31 cellular contexts compared by ENCODE assay signal in genomic region chr4:4362991-4363697, GRCh38. TPM values are rescaled to one million over a fixed set of nuclear protein-coding genes. Genes with fewer than 3 reads are reported as not detected.
A peak's percentile ranks its signal among the peaks of the same experiment; 100 is the strongest.
DNase-seq lines count a peak whose midpoint lies in the region; TF ChIP-seq lines count a peak whose summit lies in the region.
"Had no signal": no experiment of that assay in that cellular context is flagged by ENCODE, and none has a peak within 500 bp of the region (broad histone marks: within the 10 kb centered on the region; RNA-seq: fewer than 3 reads in every experiment).

No MANE protein-coding gene starts in this region.

- TF ChIP-seq CTCF in AG10803 (conservative IDR thresholded peaks at IDR 0.05; ENCODE audit: low read length) (no peak), astrocyte of the spinal cord (IDR thresholded peaks at IDR 0.05; ENCODE audit: low read depth, low read length) (no peak), neural progenitor cell (IDR thresholded peaks at IDR 0.05) (no peak), endodermal cell (conservative IDR thresholded peaks at IDR 0.05) (no peak)

- no peaks in the 10 kb centered on the region for H4K20me1 ChIP-seq in neural progenitor cell (ENCODE audit: low read depth)

- WGBS in endodermal cell (ENCODE audit: insufficient coverage in 1 of 2, insufficient read length in 1 of 2), 2 experiments = 74 to 81% methylated on average over 8 to 16 of the region's 16 CpGs

- H3K4me3 ChIP-seq in AG10803 (ENCODE audit: low read length) (no peak overlapping the region), H7 (ENCODE audit: insufficient read depth, low read depth, low read length) (no peak overlapping the region), astrocyte of the spinal cord (ENCODE audit: low read depth, low read length) (no peak overlapping the region), neural progenitor cell (no peak overlapping the region), endodermal cell (ENCODE audit: low read length) (no peak overlapping the region)
- H3K4me3 ChIP-seq: A549, tibial artery had no signal

- H3K79me2 ChIP-seq in neural progenitor cell (ENCODE audit: low read depth) = no peaks in the 10 kb centered on the region

- H3K4me1 Mint-ChIP-seq in neural progenitor cell (peaks cover 31% of the 10 kb centered on the region), endodermal cell (peaks cover 15% of the 10 kb centered on the region)
- H3K4me1 Mint-ChIP-seq: activated CD4-positive, alpha-beta memory T cell treated with anti-CD3 and anti-CD28 coated beads, Interleukin-2, amount 10 ng/mL, durations not matched to agents 7 days and 5 days; activated naive CD4-positive, alpha-beta T cell treated with anti-CD3 and anti-CD28 coated beads, Interleukin-2, amount 50 U/mL, for 24 hours; activated T-helper 17 cell treated with anti-CD3 and anti-CD28 coated beads, Interleukin-2, amount 50 U/mL, for 72 hours had no signal

- H3K9me3 ChIP-seq in neural progenitor cell (ENCODE audit: low read depth) (no peaks in the 10 kb centered on the region), endodermal cell (ENCODE audit: control insufficient read depth, low read length) (peaks cover 10% of the 10 kb centered on the region)
- H3K9me3 ChIP-seq: A549, tibial artery had no signal

- H3K36me3 Mint-ChIP-seq in neural progenitor cell (no peaks in the 10 kb centered on the region), endodermal cell (ENCODE audit: low read depth) (no peaks in the 10 kb centered on the region)
- H3K36me3 Mint-ChIP-seq: activated naive CD4-positive, alpha-beta T cell treated with anti-CD3 and anti-CD28 coated beads, Interleukin-2, amount 50 U/mL, for 24 hours had no signal

- no peak overlapping the region for H3K4me2 ChIP-seq in neural progenitor cell
- H3K4me2 ChIP-seq: A549 had no signal

- H3K9ac ChIP-seq in neural progenitor cell (no peak overlapping the region), endodermal cell (ENCODE audit: extremely low read depth, low read length, poor library complexity, severe bottlenecking) (no peak overlapping the region)

- no peaks in the 10 kb centered on the region for H3K27me3 ChIP-seq in H7 (ENCODE audit: control insufficient read depth, insufficient read depth, low read length)
- no peaks in the 10 kb centered on the region for H3K27me3 ChIP-seq in neural progenitor cell
- H3K27me3 ChIP-seq in endodermal cell (ENCODE audit: control insufficient read depth, insufficient read depth, low read length, poor library complexity, severe bottlenecking) = no peaks in the 10 kb centered on the region

- no peak overlapping the region for H3K27ac ChIP-seq in neural progenitor cell
- H3K27ac ChIP-seq in endodermal cell (ENCODE audit: low read depth, low read length) = no peak overlapping the region
- H3K27ac ChIP-seq: A549, tibial artery had no signal

- H3K4me3 Mint-ChIP-seq in neural progenitor cell = peak overlapping the region; percentile 54
- no peak overlapping the region for H3K4me3 Mint-ChIP-seq in endodermal cell
- H3K4me3 Mint-ChIP-seq: activated CD4-positive, alpha-beta memory T cell treated with anti-CD3 and anti-CD28 coated beads, Interleukin-2, amount 10 ng/mL, durations not matched to agents 7 days and 5 days; activated naive CD4-positive, alpha-beta T cell treated with anti-CD3 and anti-CD28 coated beads, Interleukin-2, amount 50 U/mL, for 24 hours; activated T-helper 17 cell treated with anti-CD3 and anti-CD28 coated beads, Interleukin-2, amount 50 U/mL, for 72 hours; naive thymus-derived CD4-positive, alpha-beta T cell; stimulated activated naive CD8-positive, alpha-beta T cell treated with anti-CD3 and anti-CD28 coated beads, Interleukin-15, Interleukin-2, amounts not matched to agents 100 ng/mL and 50 ng/mL, for 24 hours had no signal

- H3K27me3 Mint-ChIP-seq in neural progenitor cell (ENCODE audit: insufficient read depth, low read depth) (peaks cover 30% of the 10 kb centered on the region), endodermal cell (ENCODE audit: insufficient read depth) (peaks cover 13% of the 10 kb centered on the region)
- H3K27me3 Mint-ChIP-seq: activated CD4-positive, alpha-beta memory T cell treated with anti-CD3 and anti-CD28 coated beads, Interleukin-2, amount 10 ng/mL, durations not matched to agents 7 days and 5 days; stimulated activated naive CD8-positive, alpha-beta T cell treated with anti-CD3 and anti-CD28 coated beads, Interleukin-15, Interleukin-2, amounts not matched to agents 100 ng/mL and 50 ng/mL, for 24 hours had no signal

- DNase-seq in AG10803 (ENCODE audit: low read depth) (peak; percentile 52), H7 (peak; percentile 47), astrocyte of the spinal cord (ENCODE audit: low read depth, low spot score) (peak; percentile 2), neural progenitor cell (ENCODE audit: low spot score) (no peak), HPDE6-E6E7 (ENCODE audit: extremely low spot score) (no peak), hepatic stellate cell (ENCODE audit: low spot score) (no peak), mucosa of gallbladder (ENCODE audit: low spot score) (no peak), endodermal cell (no peak)
- DNase-seq: activated CD4-positive, alpha-beta memory T cell treated with anti-CD3 and anti-CD28 coated beads, Interleukin-2, amount 10 ng/mL, durations not matched to agents 7 days and 5 days; activated CD4-positive, alpha-beta T cell treated with anti-CD3 and anti-CD28 coated beads for 1 hour; activated CD8-positive, alpha-beta memory T cell treated with anti-CD3 and anti-CD28 coated beads, Interleukin-2, amount 50 U/mL, for 48 hours; anterior cingulate cortex; C1 segment of cervical spinal cord; central memory CD4-positive, alpha-beta T cell; dermis blood vessel endothelial cell; DMS79 treated with DMSO at 0.1 percent for 48 hours; IMR-90; mesendoderm; naive thymus-derived CD4-positive, alpha-beta T cell; NCI-H2029; NCI-H2227 treated with DMSO at 0.1 percent for 48 hours; NCI-H69; occipital lobe; RPMI8226; small intestine; T-helper 1 cell; tibial artery had no signal

- H3K4me1 ChIP-seq in neural progenitor cell (peaks cover 4% of the 10 kb centered on the region), endodermal cell (ENCODE audit: control insufficient read depth, insufficient read depth, low read length) (peaks cover 5% of the 10 kb centered on the region)
- H3K4me1 ChIP-seq: A549, tibial artery had no signal

- H3F3A ChIP-seq in neural progenitor cell (ENCODE audit: low read depth) = peaks cover 8% of the 10 kb centered on the region

- H3K27ac Mint-ChIP-seq in neural progenitor cell (peak overlapping the region; percentile 86), endodermal cell (no peak overlapping the region)
- H3K27ac Mint-ChIP-seq: activated CD4-positive, alpha-beta memory T cell treated with anti-CD3 and anti-CD28 coated beads, Interleukin-2, amount 10 ng/mL, durations not matched to agents 7 days and 5 days; activated naive CD4-positive, alpha-beta T cell treated with anti-CD3 and anti-CD28 coated beads, Interleukin-2, amount 50 U/mL, for 24 hours; activated T-helper 17 cell treated with anti-CD3 and anti-CD28 coated beads, Interleukin-2, amount 50 U/mL, for 72 hours; naive thymus-derived CD4-positive, alpha-beta T cell; stimulated activated naive CD8-positive, alpha-beta T cell treated with anti-CD3 and anti-CD28 coated beads, Interleukin-15, Interleukin-2, amounts not matched to agents 100 ng/mL and 50 ng/mL, for 24 hours had no signal

- H3K9me3 Mint-ChIP-seq in neural progenitor cell = peaks cover 16% of the 10 kb centered on the region
- peaks cover 11% of the 10 kb centered on the region for H3K9me3 Mint-ChIP-seq in endodermal cell
- H3K9me3 Mint-ChIP-seq: activated T-helper 17 cell treated with anti-CD3 and anti-CD28 coated beads, Interleukin-2, amount 50 U/mL, for 72 hours had no signal

- in situ Hi-C loops in astrocyte of the spinal cord (cut with HindIII; ENCODE audit: low sequenced_read_pairs) = no loop called here

- no peaks in the 10 kb centered on the region for H3K36me3 ChIP-seq in H7 (replicated peaks; ENCODE audit: control insufficient read depth, insufficient read depth, low read length)
- H3K36me3 ChIP-seq in neural progenitor cell = no peaks in the 10 kb centered on the region
- no peaks in the 10 kb centered on the region for H3K36me3 ChIP-seq in endodermal cell (ENCODE audit: control insufficient read depth, insufficient read depth, low read length)
- H3K36me3 ChIP-seq: tibial artery had no signal

- no peak overlapping the region for H2AFZ ChIP-seq in neural progenitor cell (replicated peaks)

RNA-seq across cellular contexts. Expression of gene NSG1, which starts 23.8 kb away (rescaled TPM):
- total RNA-seq in H7 (2014; rRNA removed; shearing (Covaris generic)) = 25.3 and 31.1 TPM in 2 replicates
- 17.9 and 41.6 TPM in 2 replicates for total RNA-seq in neural progenitor cell (ENCODE audit: low replicate concordance)
- total RNA-seq in mucosa of gallbladder = 1.6 TPM
- total RNA-seq in endodermal cell = 1 to 10 TPM; 1.8 to 6.0 TPM
- polyA plus RNA-seq in endodermal cell (2013, experiment 1 of 2) = 18.1 TPM
- 14.0 TPM for polyA plus RNA-seq in endodermal cell (2013, experiment 2 of 2)
- total RNA-seq: dermis blood vessel endothelial cell had no signal

Comparison
In these comparisons a context has a peak if more than half of its experiments do, and no peak if none do; other contexts are left out.
1. DNase-seq: peak in AG10803 (single experiment), H7 (single experiment) and astrocyte of the spinal cord (single experiment); none in neural progenitor cell (single experiment), HPDE6-E6E7 (single experiment), hepatic stellate cell (single experiment), mucosa of gallbladder (single experiment) and endodermal cell (single experiment).